ENCODE assay signal across 19 cellular contexts in genomic region chr4:126479709-126480108, GRCh38.
"Had no signal": no experiment of that assay in that cellular context is flagged by ENCODE, and none has a peak within 500 bp of the region (broad histone marks: within the 10 kb centered on the region; RNA-seq: fewer than 3 reads in every experiment).

No MANE protein-coding gene starts in this region.

- H3K4me3 Mint-ChIP-seq: activated naive CD4-positive, alpha-beta T cell treated with anti-CD3 and anti-CD28 coated beads, Interleukin-2, amount 50 U/mL, for 24 hours; effector memory CD8-positive, alpha-beta T cell; natural killer cell treated with Interleukin-12 subunit alpha and Interleukin-12 subunit beta and Interleukin-15 and Interleukin-18, amount 100 ng/mL, for 72 hours; stimulated activated effector memory CD8-positive, alpha-beta T cell treated with anti-CD3 and anti-CD28 coated beads, Interleukin-12 subunit alpha, Interleukin-12 subunit beta, amount 100 ng/mL, for 72 hours; T-helper 1 cell treated with Interleukin-12 subunit alpha and Interleukin-12 subunit beta and Interleukin-4 antibody, amounts not matched to agents 30 μg/mL and 1 μg/mL, for 36 hours; type B pancreatic cell had no signal

- H3K27ac ChIP-seq: adrenal gland, hepatocyte, sigmoid colon, stomach had no signal

- H3K4me2 ChIP-seq: hepatocyte had no signal

- H3K36me3 ChIP-seq: adrenal gland, sigmoid colon, stomach had no signal

- H3K4me1 Mint-ChIP-seq: activated naive CD4-positive, alpha-beta T cell treated with anti-CD3 and anti-CD28 coated beads, Interleukin-2, amount 50 U/mL, for 24 hours; stimulated activated effector memory CD8-positive, alpha-beta T cell treated with anti-CD3 and anti-CD28 coated beads, Interleukin-12 subunit alpha, Interleukin-12 subunit beta, amount 100 ng/mL, for 72 hours had no signal

- H3K9me3 ChIP-seq: adrenal gland had no signal

- H3K4me1 ChIP-seq: adrenal gland, sigmoid colon, stomach had no signal

- DNase-seq: activated CD4-positive, CD25-positive, alpha-beta regulatory T cell treated with anti-CD3 and anti-CD28 coated beads, Interleukin-2, amount 50 U/mL, for 72 hours; activated CD8-positive, alpha-beta memory T cell treated with anti-CD3 and anti-CD28 coated beads for 24 hours; activated CD8-positive, alpha-beta memory T cell treated with anti-CD3 and anti-CD28 coated beads, Interleukin-2, amount 50 U/mL, for 48 hours; activated effector memory CD4-positive, alpha-beta T cell treated with Interleukin-2 at 50 U/mL for 16 hours; activated T-cell treated with anti-CD3 and anti-CD28 coated beads, Interleukin-2, amount 50 U/mL, for 48 hours; adrenal gland; effector memory CD8-positive, alpha-beta T cell; foreskin fibroblast; nucleus accumbens; posterior cingulate gyrus; sigmoid colon; stimulated activated CD4-positive, alpha-beta T cell treated with anti-CD3 and anti-CD28 coated beads, Interleukin-4, amount 100 ng/mL, for 24 hours; stomach had no signal

- H2AFZ ChIP-seq: hepatocyte had no signal

- H3K27me3 Mint-ChIP-seq: activated naive CD4-positive, alpha-beta T cell treated with anti-CD3 and anti-CD28 coated beads, Interleukin-2, amount 50 U/mL, for 24 hours; effector memory CD8-positive, alpha-beta T cell; natural killer cell treated with Interleukin-12 subunit alpha and Interleukin-12 subunit beta and Interleukin-15 and Interleukin-18, amount 100 ng/mL, for 72 hours; type B pancreatic cell had no signal

- ATAC-seq: effector memory CD8-positive, alpha-beta T cell; natural killer cell treated with Interleukin-12 subunit alpha and Interleukin-12 subunit beta and Interleukin-15 and Interleukin-18, amount 100 ng/mL, for 72 hours; stimulated activated effector memory CD8-positive, alpha-beta T cell treated with anti-CD3 and anti-CD28 coated beads, Interleukin-12 subunit alpha, Interleukin-12 subunit beta, amount 100 ng/mL, for 72 hours had no signal

- H3K4me3 ChIP-seq: adrenal gland, hepatocyte, sigmoid colon, stomach had no signal

- H3K79me2 ChIP-seq: hepatocyte had no signal

- H3K9me3 Mint-ChIP-seq: stimulated activated effector memory CD8-positive, alpha-beta T cell treated with anti-CD3 and anti-CD28 coated beads, Interleukin-12 subunit alpha, Interleukin-12 subunit beta, amount 100 ng/mL, for 72 hours; T-helper 1 cell treated with Interleukin-12 subunit alpha and Interleukin-12 subunit beta and Interleukin-4 antibody, amounts not matched to agents 30 μg/mL and 1 μg/mL, for 36 hours; type B pancreatic cell had no signal

- H3K36me3 Mint-ChIP-seq: activated naive CD4-positive, alpha-beta T cell treated with anti-CD3 and anti-CD28 coated beads, Interleukin-2, amount 50 U/mL, for 24 hours; natural killer cell treated with Interleukin-12 subunit alpha and Interleukin-12 subunit beta and Interleukin-15 and Interleukin-18, amount 100 ng/mL, for 72 hours; type B pancreatic cell had no signal

- H3K27me3 ChIP-seq: adrenal gland, hepatocyte, sigmoid colon, stomach had no signal

- H3K27ac Mint-ChIP-seq: activated naive CD4-positive, alpha-beta T cell treated with anti-CD3 and anti-CD28 coated beads, Interleukin-2, amount 50 U/mL, for 24 hours; effector memory CD8-positive, alpha-beta T cell; natural killer cell treated with Interleukin-12 subunit alpha and Interleukin-12 subunit beta and Interleukin-15 and Interleukin-18, amount 100 ng/mL, for 72 hours; stimulated activated effector memory CD8-positive, alpha-beta T cell treated with anti-CD3 and anti-CD28 coated beads, Interleukin-12 subunit alpha, Interleukin-12 subunit beta, amount 100 ng/mL, for 72 hours; T-helper 1 cell treated with Interleukin-12 subunit alpha and Interleukin-12 subunit beta and Interleukin-4 antibody, amounts not matched to agents 30 μg/mL and 1 μg/mL, for 36 hours; type B pancreatic cell had no signal
